In genomic region chr12:11959117-11959823, GRCh38 we compare ENCODE assay signal across 1 cellular context.
TF ChIP-seq lines count a peak whose summit lies in the region.

No MANE protein-coding gene starts in this region.

TF ChIP-seq in HepG2, 621 proteins besides CTCF, POLR2A, EP300 and RAD21 (continued from another document):
- no peak for TF ChIP-seq HINFP (CRISPR knock-in tag; IDR thresholded peaks at IDR 0.05; ENCODE audit: low read depth)
- TF ChIP-seq ELK4 (CRISPR knock-in tag; IDR thresholded peaks at IDR 0.05; ENCODE audit: borderline replicate concordance), result no peak
- no peak for TF ChIP-seq RBM22 (optimal IDR thresholded peaks at IDR 0.05; ENCODE audit: low read length)
- no peak for TF ChIP-seq SNAPC5 (CRISPR knock-in tag; IDR thresholded peaks at IDR 0.05; ENCODE audit: borderline replicate concordance)
- peak; percentile 91 for TF ChIP-seq ZEB1 (IDR thresholded peaks at IDR 0.05; ENCODE audit: insufficient replicate concordance, low read depth)
- TF ChIP-seq ZNF629 (CRISPR knock-in tag; conservative IDR thresholded peaks at IDR 0.05), result peak; percentile 84
- TF ChIP-seq GABPA (IDR thresholded peaks at IDR 0.05; ENCODE audit: low read depth, low read length), result no peak
- TF ChIP-seq GABPA (CRISPR knock-in tag; IDR thresholded peaks at IDR 0.05; ENCODE audit: low read depth), result peak; percentile 36; the same call in 1 of the 2 replicates
- 0 out of 2 replicates have a peak, but pooled peaks have one; percentile 30 for TF ChIP-seq ZNF580 (CRISPR knock-in tag; IDR thresholded peaks at IDR 0.05; ENCODE audit: borderline replicate concordance, low read depth)
- 0 out of 2 replicates have a peak, but pooled peaks have one; percentile 23 for TF ChIP-seq ZNF788 (CRISPR knock-in tag; IDR thresholded peaks at IDR 0.05; ENCODE audit: borderline replicate concordance)
- no peak for TF ChIP-seq HBP1 (CRISPR knock-in tag; IDR thresholded peaks at IDR 0.05; ENCODE audit: low read depth)
- TF ChIP-seq BCL6 (CRISPR knock-in tag; IDR thresholded peaks at IDR 0.05), result peak; percentile 42; the same call in 1 of the 2 replicates
- TF ChIP-seq SAFB2 (CRISPR knock-in tag; IDR thresholded peaks at IDR 0.05; ENCODE audit: borderline replicate concordance, low read depth), result no peak
- 0 out of 2 replicates have a peak, but pooled peaks have one; percentile 20 for TF ChIP-seq MAX (IDR thresholded peaks at IDR 0.05)
- TF ChIP-seq SALL1 (CRISPR knock-in tag; IDR thresholded peaks at IDR 0.05), result peak; percentile 41; the same call in 1 of the 2 replicates
- TF ChIP-seq ATM (IDR thresholded peaks at IDR 0.05; ENCODE audit: borderline replicate concordance), result no peak
- TF ChIP-seq TBP (CRISPR knock-in tag; IDR thresholded peaks at IDR 0.05), result no peak
- TF ChIP-seq ZNF775 (CRISPR knock-in tag; IDR thresholded peaks at IDR 0.05; ENCODE audit: borderline replicate concordance), result no peak
- TF ChIP-seq MAFF (IDR thresholded peaks at IDR 0.05; ENCODE audit: low read depth, low read length), result peak; percentile 48; the same call in 1 of the 2 replicates
- peak; percentile 56; the same call in 1 of the 2 replicates for TF ChIP-seq SOX5 (CRISPR knock-in tag; IDR thresholded peaks at IDR 0.05; ENCODE audit: borderline replicate concordance)
- peak; percentile 46; the same call in 1 of the 2 replicates for TF ChIP-seq PAXIP1 (CRISPR knock-in tag; conservative IDR thresholded peaks at IDR 0.05)
- peak; percentile 71; the same call in 1 of the 2 replicates for TF ChIP-seq ETV5 (CRISPR knock-in tag; IDR thresholded peaks at IDR 0.05; ENCODE audit: borderline replicate concordance)
- 0 out of 2 replicates have a peak, but pooled peaks have one; percentile 34 for TF ChIP-seq PHF21A (CRISPR knock-in tag; IDR thresholded peaks at IDR 0.05)
- TF ChIP-seq PHB2 (IDR thresholded peaks at IDR 0.05; ENCODE audit: partially characterized antibody), result no peak
